ENCODE assay signal across 14 cellular contexts in genomic region chr4:116058129-116058528, GRCh38.
"Had no signal": no experiment of that assay in that cellular context is flagged by ENCODE, and none has a peak within 500 bp of the region (broad histone marks: within the 10 kb centered on the region; RNA-seq: fewer than 3 reads in every experiment).

No MANE protein-coding gene starts in this region.

- H3K4me3 Mint-ChIP-seq: activated naive CD4-positive, alpha-beta T cell treated with anti-CD3 and anti-CD28 coated beads, Interleukin-2, amount 10 ng/mL, durations not matched to agents 7 days and 5 days; activated T-cell treated with anti-CD3 and anti-CD28 coated beads, Interleukin-2, amount 50 U/mL, for 24 hours; dendritic cell treated with granulocyte-macrophage colony-stimulating factor and Interleukin-4, amounts not matched to agents 40 ng/mL and 50 ng/mL, for 4 days; effector memory CD8-positive, alpha-beta T cell; natural killer cell; stimulated activated effector memory CD8-positive, alpha-beta T cell treated with anti-CD3 and anti-CD28 coated beads, Interleukin-12 subunit alpha, Interleukin-12 subunit beta, amount 100 ng/mL, for 72 hours had no signal

- H3K27ac Mint-ChIP-seq: activated naive CD4-positive, alpha-beta T cell treated with anti-CD3 and anti-CD28 coated beads, Interleukin-2, amount 10 ng/mL, durations not matched to agents 7 days and 5 days; activated T-cell treated with anti-CD3 and anti-CD28 coated beads, Interleukin-2, amount 50 U/mL, for 24 hours; dendritic cell treated with granulocyte-macrophage colony-stimulating factor and Interleukin-4, amounts not matched to agents 40 ng/mL and 50 ng/mL, for 4 days; effector memory CD8-positive, alpha-beta T cell; natural killer cell; stimulated activated effector memory CD8-positive, alpha-beta T cell treated with anti-CD3 and anti-CD28 coated beads, Interleukin-12 subunit alpha, Interleukin-12 subunit beta, amount 100 ng/mL, for 72 hours had no signal

- H3K36me3 Mint-ChIP-seq: activated naive CD4-positive, alpha-beta T cell treated with anti-CD3 and anti-CD28 coated beads, Interleukin-2, amount 10 ng/mL, durations not matched to agents 7 days and 5 days; natural killer cell; stimulated activated effector memory CD8-positive, alpha-beta T cell treated with anti-CD3 and anti-CD28 coated beads, Interleukin-12 subunit alpha, Interleukin-12 subunit beta, amount 100 ng/mL, for 72 hours had no signal

- H3K27me3 Mint-ChIP-seq: activated naive CD4-positive, alpha-beta T cell treated with anti-CD3 and anti-CD28 coated beads, Interleukin-2, amount 10 ng/mL, durations not matched to agents 7 days and 5 days; activated T-cell treated with anti-CD3 and anti-CD28 coated beads, Interleukin-2, amount 50 U/mL, for 24 hours; dendritic cell treated with granulocyte-macrophage colony-stimulating factor and Interleukin-4, amounts not matched to agents 40 ng/mL and 50 ng/mL, for 4 days; effector memory CD8-positive, alpha-beta T cell had no signal

- H3K9me3 Mint-ChIP-seq: activated naive CD4-positive, alpha-beta T cell treated with anti-CD3 and anti-CD28 coated beads, Interleukin-2, amount 10 ng/mL, durations not matched to agents 7 days and 5 days; activated T-cell treated with anti-CD3 and anti-CD28 coated beads, Interleukin-2, amount 50 U/mL, for 24 hours; stimulated activated effector memory CD8-positive, alpha-beta T cell treated with anti-CD3 and anti-CD28 coated beads, Interleukin-12 subunit alpha, Interleukin-12 subunit beta, amount 100 ng/mL, for 72 hours had no signal

- ATAC-seq: effector memory CD8-positive, alpha-beta T cell; foreskin keratinocyte; natural killer cell had no signal

- H3K4me3 ChIP-seq: thoracic aorta had no signal

- DNase-seq: activated CD4-positive, alpha-beta T cell treated with anti-CD3 and anti-CD28 coated beads, Interleukin-2, amount 50 U/mL, for 48 hours; activated naive CD4-positive, alpha-beta T cell treated with anti-CD3 and anti-CD28 coated beads, Interleukin-2, amount 10 ng/mL, durations not matched to agents 7 days and 5 days; activated T-cell treated with anti-CD3 and anti-CD28 coated beads, Interleukin-2, amount 50 U/mL, for 24 hours; effector memory CD8-positive, alpha-beta T cell; foreskin keratinocyte; glutamatergic neuron; mesenchymal stem cell; natural killer cell; stimulated activated CD4-positive, alpha-beta T cell treated with anti-CD3 and anti-CD28 coated beads, Interleukin-12 subunit alpha, Interleukin-12 subunit beta, amount 100 ng/mL, for 4 hours; stimulated activated CD4-positive, alpha-beta T cell treated with anti-CD3 and anti-CD28 coated beads, Interleukin-2, amount 100 ng/mL, for 24 hours; WERI-Rb-1 had no signal

- H3K4me1 Mint-ChIP-seq: activated naive CD4-positive, alpha-beta T cell treated with anti-CD3 and anti-CD28 coated beads, Interleukin-2, amount 10 ng/mL, durations not matched to agents 7 days and 5 days; natural killer cell; stimulated activated effector memory CD8-positive, alpha-beta T cell treated with anti-CD3 and anti-CD28 coated beads, Interleukin-12 subunit alpha, Interleukin-12 subunit beta, amount 100 ng/mL, for 72 hours had no signal
